ENCODE assay signal across 21 cellular contexts in the genomic region with DNA sequence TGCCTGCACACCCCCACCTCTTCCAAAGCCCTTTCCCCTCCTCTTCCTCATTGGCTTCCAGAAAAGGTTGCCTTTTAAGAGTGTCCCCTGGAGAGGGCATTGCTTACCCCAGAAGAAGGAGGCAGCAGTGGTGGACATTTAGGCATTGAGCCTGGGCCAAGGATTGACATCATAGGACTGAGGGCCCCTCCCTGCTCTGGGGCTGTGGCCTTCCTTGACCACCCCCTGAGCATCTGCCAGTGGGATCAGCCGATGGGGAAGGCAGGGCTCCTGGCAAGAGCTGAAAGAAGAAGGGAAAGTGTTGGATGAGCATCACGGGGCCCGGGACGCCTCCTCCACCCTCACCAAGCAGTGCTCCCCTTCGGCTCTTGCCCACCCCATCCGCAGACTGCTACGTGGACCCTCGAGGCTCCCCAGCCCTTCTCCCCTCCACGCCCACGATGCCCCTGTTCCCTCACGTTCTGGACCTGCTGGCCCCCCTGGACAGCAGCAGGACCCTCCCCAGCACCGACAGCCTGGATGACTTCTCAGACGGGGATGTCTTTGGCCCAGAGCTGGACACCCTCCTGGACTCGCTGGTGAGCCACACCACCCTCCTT.
"Had no signal": no experiment of that assay in that cellular context is flagged by ENCODE, and none has a peak within 500 bp of the region (broad histone marks: within the 10 kb centered on the region; RNA-seq: fewer than 3 reads in every experiment).

No MANE protein-coding gene starts in this region.

- H3K4me1 Mint-ChIP-seq: activated B cell treated with CpG ODN at 0.5 μM for 24 hours, memory B cell, nephron progenitor cell had no signal

- H3K4me3 Mint-ChIP-seq: activated B cell treated with CpG ODN at 0.5 μM for 24 hours; activated CD4-positive, alpha-beta memory T cell treated with anti-CD3 and anti-CD28 coated beads for 36 hours; activated naive CD4-positive, alpha-beta T cell treated with anti-CD3 and anti-CD28 coated beads, Interleukin-2, amount 50 U/mL, for 24 hours; activated T-helper 1 cell treated with anti-CD3 and anti-CD28 coated beads, Interleukin-12 subunit alpha, Interleukin-12 subunit beta, Interleukin-2, Interleukin-4 antibody, amounts not matched to agents 30 ng/mL and 10 ng/mL and 1 ng/mL, durations not matched to agents 14 hours and 24 hours and 36 hours; memory B cell; nephron progenitor cell; T-helper 1 cell treated with Interleukin-12 subunit alpha and Interleukin-12 subunit beta and Interleukin-4 antibody, amounts not matched to agents 30 μg/mL and 1 μg/mL, for 36 hours; type B pancreatic cell had no signal

- H3K27ac Mint-ChIP-seq: activated B cell treated with CpG ODN at 0.5 μM for 24 hours; activated CD4-positive, alpha-beta memory T cell treated with anti-CD3 and anti-CD28 coated beads for 36 hours; activated naive CD4-positive, alpha-beta T cell treated with anti-CD3 and anti-CD28 coated beads, Interleukin-2, amount 50 U/mL, for 24 hours; memory B cell; nephron progenitor cell; T-helper 1 cell treated with Interleukin-12 subunit alpha and Interleukin-12 subunit beta and Interleukin-4 antibody, amounts not matched to agents 30 μg/mL and 1 μg/mL, for 36 hours; type B pancreatic cell had no signal

- H3K9me3 Mint-ChIP-seq: activated B cell treated with CpG ODN at 0.5 μM for 24 hours; activated CD4-positive, alpha-beta memory T cell treated with anti-CD3 and anti-CD28 coated beads for 36 hours; activated naive CD4-positive, alpha-beta T cell treated with anti-CD3 and anti-CD28 coated beads, Interleukin-2, amount 50 U/mL, for 24 hours; activated T-helper 1 cell treated with anti-CD3 and anti-CD28 coated beads, Interleukin-12 subunit alpha, Interleukin-12 subunit beta, Interleukin-2, Interleukin-4 antibody, amounts not matched to agents 30 ng/mL and 10 ng/mL and 1 ng/mL, durations not matched to agents 14 hours and 24 hours and 36 hours; memory B cell; nephron progenitor cell; T-helper 1 cell treated with Interleukin-12 subunit alpha and Interleukin-12 subunit beta and Interleukin-4 antibody, amounts not matched to agents 30 μg/mL and 1 μg/mL, for 36 hours; type B pancreatic cell had no signal

- ATAC-seq: left colon had no signal

- DNase-seq: activated B cell treated with CpG ODN at 0.5 μM for 24 hours; activated CD4-positive, alpha-beta memory T cell treated with anti-CD3 and anti-CD28 coated beads for 36 hours; activated CD4-positive, alpha-beta T cell treated with anti-CD3 and anti-CD28 coated beads for 4 hours; activated gamma-delta T cell treated with Interleukin-2 at 50 U/mL for 16 hours; central memory CD4-positive, alpha-beta T cell; dermis blood vessel endothelial cell; effector CD8-positive, alpha-beta T cell; foreskin fibroblast; left colon; nephron progenitor cell; occipital lobe; posterior cingulate gyrus; sigmoid colon; stimulated activated CD4-positive, alpha-beta T cell treated with anti-CD3 and anti-CD28 coated beads, Interleukin-15, amount 100 ng/mL, for 24 hours; stimulated activated naive CD4-positive, alpha-beta T cell; T1000 had no signal

- H3K27me3 Mint-ChIP-seq: activated B cell treated with CpG ODN at 0.5 μM for 24 hours; activated CD4-positive, alpha-beta memory T cell treated with anti-CD3 and anti-CD28 coated beads for 36 hours; activated naive CD4-positive, alpha-beta T cell treated with anti-CD3 and anti-CD28 coated beads, Interleukin-2, amount 50 U/mL, for 24 hours; memory B cell; type B pancreatic cell had no signal
